Comparison of ENCODE assay signal across 8 cellular contexts in genomic region chr1:24642481-24643361, GRCh38. TPM values are rescaled to one million over a fixed set of nuclear protein-coding genes. Genes with fewer than 3 reads are reported as not detected.
DNase-seq lines count a peak whose midpoint lies in the region; ATAC-seq, FAIRE-seq and TF ChIP-seq lines count a peak whose summit lies in the region.

TSS of gene SRRM1 (plus strand) at chr1:24643302. CDS start at chr1:24643327, 25 bp downstream.

- no peaks in the 10 kb centered on the region for H3K9me3 ChIP-seq in adrenal gland (replicated peaks in 1 of 3)
- H3K9me3 ChIP-seq in heart left ventricle: no peaks in the 10 kb centered on the region

- peak within 1 kb of the TSS; percentile 99 for H3K4me3 Mint-ChIP-seq in type B pancreatic cell

- no peaks in the 10 kb centered on the region for H3K27me3 Mint-ChIP-seq in type B pancreatic cell

- peak within 1 kb of the TSS; percentile 82 to 98 (median 96) for H3K4me3 ChIP-seq in adrenal gland
- peak within 1 kb of the TSS; percentile 79 to 98 (median 93) for H3K4me3 ChIP-seq in heart left ventricle

- DNase-seq in GM12891 (ENCODE audit: insufficient read length, low spot score): peak; percentile 91
- DNase-seq in NCI-H146 (lab: John Stamatoyannopoulos, UW): peak; percentile 99
- DNase-seq in T-helper 1 cell: peak; percentile 98 to 100 (median 99)
- DNase-seq in adrenal gland: peak; percentile 99 to 100 (median 100)
- peak; percentile 99 to 100 (median 100) for DNase-seq in heart left ventricle
- peak; percentile 100 for DNase-seq in pons (ENCODE audit: low spot score)
- peak; percentile 98 for DNase-seq in type B pancreatic cell (ENCODE audit: extremely low spot score, unreplicated experiment)

- ATAC-seq in HG02840 (IDR thresholded peaks at IDR 0.05; ENCODE audit: low FRiP score, unreplicated experiment): peak; percentile 87
- ATAC-seq in heart left ventricle: peak; percentile 96 to 98 (median 97)

- TF ChIP-seq POLR2A in GM12891 (IDR thresholded peaks at IDR 0.05; ENCODE audit: low read depth, low read length) (peak; percentile 94), adrenal gland (IDR thresholded peaks at IDR 0.05) (peak; percentile 98 to 99), heart left ventricle (IDR thresholded peaks at IDR 0.05) (peak; percentile 97 to 99)

- peaks cover 0 to 19% of the 10 kb centered on the region in 2 donors for H3K36me3 ChIP-seq in adrenal gland (replicated peaks in 1 of 2)
- H3K36me3 ChIP-seq in heart left ventricle: peaks cover 0 to 27% (median 24%) of the 10 kb centered on the region in 9 donors

- peak; percentile 99 for FAIRE-seq in GM12891 (lab: Jason Lieb, UNC)

- H3K27me3 ChIP-seq in adrenal gland (no peaks in the 10 kb centered on the region), heart left ventricle (no peaks in the 10 kb centered on the region)

- no peaks in the 10 kb centered on the region for H3K9me3 Mint-ChIP-seq in type B pancreatic cell

- TF ChIP-seq CTCF in adrenal gland (IDR thresholded peaks at IDR 0.05) (peak in 2 of 6 experiments; percentile 15), heart left ventricle (IDR thresholded peaks at IDR 0.05) (peak in 2 of 12 donors; percentile 10 to 34), type B pancreatic cell (conservative IDR thresholded peaks at IDR 0.05) (peak; percentile 19)

- H3K4me1 ChIP-seq in adrenal gland (replicated peaks in 1 of 2) (peaks cover 18 to 27% of the 10 kb centered on the region in 2 donors), heart left ventricle (peaks cover 0 to 37% (median 25%) of the 10 kb centered on the region in 12 donors)

- peak within 1 kb of the TSS; percentile 97 to 100 (median 99) for H3K27ac ChIP-seq in adrenal gland
- H3K27ac ChIP-seq in heart left ventricle: peak within 1 kb of the TSS; percentile 95 to 100 (median 99)

- H3K4me1 Mint-ChIP-seq in type B pancreatic cell (ENCODE audit: unreplicated experiment): peaks cover 27% of the 10 kb centered on the region

- WGBS in adrenal gland, 4 donors: 0 to 1% (median 0%) methylated on average over 7 to 95 of the region's 95 CpGs
- 0% methylated on average over 32 to 95 of the region's 95 CpGs for WGBS in heart left ventricle, 4 donors

- intact Hi-C loops in adrenal gland (cut with DNase I) (no loop called here), heart left ventricle (cut with DNase I) (loop anchor here in 2 of 10 donors (1.0 to 10.0 kb wide), 3 partner anchors 102 to 228 kb away; partner anchors contain the start of genes CLIC4 (in 2 of the 2), NIPAL3 (in 1 of the 2) and STPG1 (in 1 of the 2))

- H3K36me3 Mint-ChIP-seq in type B pancreatic cell: peaks cover 21% of the 10 kb centered on the region

- H3K27ac Mint-ChIP-seq in type B pancreatic cell: peak within 1 kb of the TSS; percentile 100

TF ChIP-seq in GM12891, 5 proteins besides CTCF, POLR2A, EP300 and RAD21:
- TF ChIP-seq TAF1 (IDR thresholded peaks at IDR 0.05; ENCODE audit: low read depth, low read length) (peak; percentile 71; the same call in 1 of the 2 replicates), PAX5 (IDR thresholded peaks at IDR 0.05; ENCODE audit: insufficient read depth, low read length, severe bottlenecking) (no peak), SPI1 (IDR thresholded peaks at IDR 0.05; ENCODE audit: low read depth, low read length) (no peak), POLR2AphosphoS5 (IDR thresholded peaks at IDR 0.05; ENCODE audit: low read depth, low read length) (peak; percentile 84), POU2F2 (IDR thresholded peaks at IDR 0.05; ENCODE audit: low read depth, low read length) (peak; percentile 68; the same call in 1 of the 2 replicates)

RNA-seq across cellular contexts. Expression of gene SRRM1, which starts in this region (rescaled TPM):
- 76.4 TPM for polyA plus RNA-seq in GM12891 (2012; ENCODE audit: low read depth, missing spikeins)
- 100 to 1,000 TPM in 3 of 8 donors, 10 to 100 TPM in 5; 30.0 to 121 (median 94.6) TPM for total RNA-seq in adrenal gland
- 10 to 100 TPM; 47.3 to 82.0 (median 78.6) TPM for polyA plus RNA-seq in adrenal gland
- 10 to 100 TPM; 39.3 to 97.0 (median 62.2) TPM for total RNA-seq in heart left ventricle
- 10 to 100 TPM; 30.3 to 39.5 TPM for polyA plus RNA-seq in heart left ventricle
- total RNA-seq in type B pancreatic cell (ENCODE audit: low replicate concordance): 156 and 168 TPM in 2 replicates

Comparison
In these comparisons a context has a peak if more than half of its experiments do, and no peak if none do; other contexts are left out.
1. Peak in every context shown above with its lines: DNase-seq, ATAC-seq, H3K4me3 ChIP-seq and H3K27ac ChIP-seq.